ENCODE assay signal across 1 cellular context in the genomic region with DNA sequence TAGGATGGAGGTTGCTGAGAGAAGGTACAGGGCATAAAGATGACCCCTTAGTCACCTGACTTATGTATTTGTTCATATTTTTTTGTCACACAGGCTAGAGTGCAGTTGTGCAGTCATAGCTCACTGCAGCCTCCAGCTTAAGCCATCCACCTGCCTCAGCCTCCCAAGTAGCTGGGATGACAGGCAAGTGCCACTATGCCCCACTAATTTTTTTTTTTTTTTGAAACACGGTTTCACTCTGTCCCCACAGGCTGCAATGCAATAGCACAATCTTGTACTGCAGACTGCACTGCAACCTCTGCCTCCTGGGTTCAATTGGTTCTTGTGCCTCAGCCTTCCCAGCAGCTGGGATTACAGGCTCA.
TF ChIP-seq lines count a peak whose summit lies in the region.

No MANE protein-coding gene starts in this region.

TF ChIP-seq in HCT116, 20 proteins besides CTCF, POLR2A, EP300 and RAD21:
- TF ChIP-seq JUND (IDR thresholded peaks at IDR 0.05): no peak
